In the genomic region with DNA sequence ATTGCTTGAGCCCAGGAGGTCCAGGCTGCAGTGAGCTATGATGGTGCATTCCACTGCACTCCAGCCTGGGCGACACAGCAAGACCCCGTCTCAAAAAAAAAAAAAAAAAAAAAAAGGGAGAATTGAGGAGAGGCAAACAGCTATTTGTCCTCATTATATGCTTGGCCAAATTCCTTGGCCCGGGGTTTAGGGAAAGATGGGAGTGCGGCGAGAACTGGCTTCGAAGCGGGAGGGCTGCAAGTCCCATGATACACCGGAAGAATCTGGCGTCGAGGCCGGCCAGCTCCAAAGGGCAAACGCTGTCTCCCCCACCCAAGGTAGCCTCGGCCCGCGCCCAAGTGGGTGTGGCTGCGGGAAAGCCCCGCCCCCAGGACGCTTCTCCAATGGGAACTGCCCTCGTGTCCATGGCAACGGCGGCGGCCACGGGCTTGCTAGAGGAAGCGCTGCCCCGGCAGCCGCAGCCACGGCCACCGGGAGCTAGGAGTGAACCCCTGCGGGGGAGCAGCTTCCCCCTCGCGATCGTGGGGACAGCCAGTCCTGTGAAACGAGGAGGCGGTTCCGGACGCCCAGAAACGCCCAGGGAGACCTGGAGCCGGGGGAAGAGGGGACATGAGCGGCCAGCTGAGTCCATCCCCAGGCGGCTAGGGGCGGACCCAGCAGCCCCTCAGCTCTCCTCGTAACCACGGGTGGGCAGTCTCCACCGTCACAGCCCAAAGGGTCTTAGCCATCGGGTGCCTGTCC, we compare ENCODE assay signal across 1 cellular context.
TF ChIP-seq lines count a peak whose summit lies in the region.

A gene with protein sequence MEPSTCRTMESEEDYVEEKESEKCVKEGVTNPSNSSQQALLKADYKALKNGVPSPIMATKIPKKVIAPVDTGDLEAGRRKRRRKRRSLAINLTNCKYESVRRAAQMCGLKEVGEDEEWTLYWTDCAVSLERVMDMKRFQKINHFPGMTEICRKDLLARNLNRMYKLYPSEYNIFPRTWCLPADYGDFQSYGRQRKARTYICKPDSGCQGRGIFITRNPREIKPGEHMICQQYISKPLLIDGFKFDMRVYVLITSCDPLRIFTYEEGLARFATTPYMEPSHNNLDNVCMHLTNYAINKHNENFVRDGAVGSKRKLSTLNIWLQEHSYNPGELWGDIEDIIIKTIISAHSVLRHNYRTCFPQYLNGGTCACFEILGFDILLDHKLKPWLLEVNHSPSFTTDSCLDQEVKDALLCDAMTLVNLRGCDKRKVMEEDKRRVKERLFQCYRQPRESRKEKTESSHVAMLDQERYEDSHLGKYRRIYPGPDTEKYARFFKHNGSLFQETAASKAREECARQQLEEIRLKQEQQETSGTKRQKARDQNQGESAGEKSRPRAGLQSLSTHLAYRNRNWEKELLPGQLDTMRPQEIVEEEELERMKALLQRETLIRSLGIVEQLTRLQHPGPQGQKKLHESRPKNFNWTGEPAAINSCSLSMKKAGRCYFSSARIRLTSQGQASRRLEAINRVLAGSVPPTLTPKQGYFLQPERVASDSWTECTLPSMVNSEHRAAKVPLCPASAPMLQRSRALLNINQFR (plus strand): TSS at position 434 of the 741 bp plus-strand sequence. CDS start 1,075 bp downstream, outside the sequence.

TF ChIP-seq in HCT116, 20 proteins besides CTCF, POLR2A, EP300 and RAD21 (continued from another document):
- TF ChIP-seq, protein P1, sequence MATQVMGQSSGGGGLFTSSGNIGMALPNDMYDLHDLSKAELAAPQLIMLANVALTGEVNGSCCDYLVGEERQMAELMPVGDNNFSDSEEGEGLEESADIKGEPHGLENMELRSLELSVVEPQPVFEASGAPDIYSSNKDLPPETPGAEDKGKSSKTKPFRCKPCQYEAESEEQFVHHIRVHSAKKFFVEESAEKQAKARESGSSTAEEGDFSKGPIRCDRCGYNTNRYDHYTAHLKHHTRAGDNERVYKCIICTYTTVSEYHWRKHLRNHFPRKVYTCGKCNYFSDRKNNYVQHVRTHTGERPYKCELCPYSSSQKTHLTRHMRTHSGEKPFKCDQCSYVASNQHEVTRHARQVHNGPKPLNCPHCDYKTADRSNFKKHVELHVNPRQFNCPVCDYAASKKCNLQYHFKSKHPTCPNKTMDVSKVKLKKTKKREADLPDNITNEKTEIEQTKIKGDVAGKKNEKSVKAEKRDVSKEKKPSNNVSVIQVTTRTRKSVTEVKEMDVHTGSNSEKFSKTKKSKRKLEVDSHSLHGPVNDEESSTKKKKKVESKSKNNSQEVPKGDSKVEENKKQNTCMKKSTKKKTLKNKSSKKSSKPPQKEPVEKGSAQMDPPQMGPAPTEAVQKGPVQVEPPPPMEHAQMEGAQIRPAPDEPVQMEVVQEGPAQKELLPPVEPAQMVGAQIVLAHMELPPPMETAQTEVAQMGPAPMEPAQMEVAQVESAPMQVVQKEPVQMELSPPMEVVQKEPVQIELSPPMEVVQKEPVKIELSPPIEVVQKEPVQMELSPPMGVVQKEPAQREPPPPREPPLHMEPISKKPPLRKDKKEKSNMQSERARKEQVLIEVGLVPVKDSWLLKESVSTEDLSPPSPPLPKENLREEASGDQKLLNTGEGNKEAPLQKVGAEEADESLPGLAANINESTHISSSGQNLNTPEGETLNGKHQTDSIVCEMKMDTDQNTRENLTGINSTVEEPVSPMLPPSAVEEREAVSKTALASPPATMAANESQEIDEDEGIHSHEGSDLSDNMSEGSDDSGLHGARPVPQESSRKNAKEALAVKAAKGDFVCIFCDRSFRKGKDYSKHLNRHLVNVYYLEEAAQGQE (IDR thresholded peaks at IDR 0.05; ENCODE audit: low read depth), result no peak
- no peak for TF ChIP-seq TCF7L2 (IDR thresholded peaks at IDR 0.05; ENCODE audit: borderline replicate concordance, extremely low read depth, insufficient read depth, insufficient read length)
- TF ChIP-seq ZNF274 (IDR thresholded peaks at IDR 0.05; ENCODE audit: low read depth, low read length), result no peak
- peak; percentile 73 for TF ChIP-seq MAX (IDR thresholded peaks at IDR 0.05)
- TF ChIP-seq POLR2AphosphoS5 (IDR thresholded peaks at IDR 0.05; ENCODE audit: low read depth, low read length), result peak; percentile 78
TF ChIP-seq in HCT116: peak in this region for 3.
